20 cellular contexts compared by ENCODE assay signal in genomic region chr2:236754234-236754924, GRCh38.
A peak's percentile ranks its signal among the peaks of the same experiment; 100 is the strongest.
DNase-seq lines count a peak whose midpoint lies in the region; ATAC-seq and TF ChIP-seq lines count a peak whose summit lies in the region.
"Had no signal": no experiment of that assay in that cellular context is flagged by ENCODE, and none has a peak within 500 bp of the region (broad histone marks: within the 10 kb centered on the region; RNA-seq: fewer than 3 reads in every experiment).

No MANE protein-coding gene starts in this region.

- H3K4me3 Mint-ChIP-seq in nephron, result no peak overlapping the region
- H3K4me3 Mint-ChIP-seq in stimulated activated effector memory CD8-positive, alpha-beta T cell treated with anti-CD3 and anti-CD28 coated beads, Interleukin-12 subunit alpha, Interleukin-12 subunit beta, amount 100 ng/mL, for 72 hours, result no peak overlapping the region
- H3K4me3 Mint-ChIP-seq: activated CD4-positive, alpha-beta T cell treated with anti-CD3 and anti-CD28 coated beads for 36 hours had no signal

- ATAC-seq in stimulated activated effector memory CD8-positive, alpha-beta T cell treated with anti-CD3 and anti-CD28 coated beads, Interleukin-12 subunit alpha, Interleukin-12 subunit beta, amount 100 ng/mL, for 72 hours, result no peak
- ATAC-seq: activated CD4-positive, alpha-beta T cell treated with anti-CD3 and anti-CD28 coated beads for 36 hours had no signal

- H3K36me3 ChIP-seq in BLaER1, result no peaks in the 10 kb centered on the region
- no peaks in the 10 kb centered on the region for H3K36me3 ChIP-seq in A673 (ENCODE audit: insufficient read depth, low read length, poor library complexity, severe bottlenecking)
- H3K36me3 ChIP-seq: ascending aorta, vagina had no signal

- H3K4me2 ChIP-seq in BLaER1, result peak overlapping the region; percentile 92

- peak overlapping the region; percentile 62; the same call in 1 of the 2 replicates for H3K9ac ChIP-seq in BLaER1

- peaks cover 20% of the 10 kb centered on the region for H3K27me3 Mint-ChIP-seq in nephron (ENCODE audit: low read depth)

- peak overlapping the region; percentile 1 to 28 (median 15) for H3K27ac Mint-ChIP-seq in nephron
- H3K27ac Mint-ChIP-seq in stimulated activated effector memory CD8-positive, alpha-beta T cell treated with anti-CD3 and anti-CD28 coated beads, Interleukin-12 subunit alpha, Interleukin-12 subunit beta, amount 100 ng/mL, for 72 hours, result no peak overlapping the region
- H3K27ac Mint-ChIP-seq: activated CD4-positive, alpha-beta T cell treated with anti-CD3 and anti-CD28 coated beads for 36 hours had no signal

- no peaks in the 10 kb centered on the region for H3K9me3 ChIP-seq in BLaER1
- no peaks in the 10 kb centered on the region for H3K9me3 ChIP-seq in A673 (ENCODE audit: low read depth, low read length, poor library complexity, severe bottlenecking)
- H3K9me3 ChIP-seq: ascending aorta, vagina had no signal

- peaks cover 28% of the 10 kb centered on the region for H3K4me1 Mint-ChIP-seq in nephron
- no peaks in the 10 kb centered on the region for H3K4me1 Mint-ChIP-seq in stimulated activated effector memory CD8-positive, alpha-beta T cell treated with anti-CD3 and anti-CD28 coated beads, Interleukin-12 subunit alpha, Interleukin-12 subunit beta, amount 100 ng/mL, for 72 hours
- H3K4me1 Mint-ChIP-seq: activated CD4-positive, alpha-beta T cell treated with anti-CD3 and anti-CD28 coated beads for 36 hours had no signal

- CTCF ChIA-PET in A673 (lab: Charles Lee), result no interaction called here

- no peaks in the 10 kb centered on the region for H3K9me3 Mint-ChIP-seq in nephron
- H3K9me3 Mint-ChIP-seq in stimulated activated effector memory CD8-positive, alpha-beta T cell treated with anti-CD3 and anti-CD28 coated beads, Interleukin-12 subunit alpha, Interleukin-12 subunit beta, amount 100 ng/mL, for 72 hours, result no peaks in the 10 kb centered on the region

- H3K4me1 ChIP-seq in BLaER1 (peaks cover 69% of the 10 kb centered on the region), A673 (ENCODE audit: insufficient read depth, low read length, poor library complexity, severe bottlenecking) (no peaks in the 10 kb centered on the region)
- H3K4me1 ChIP-seq: ascending aorta had no signal

- TF ChIP-seq CTCF in nephron (IDR thresholded peaks at IDR 0.05; ENCODE audit: unreplicated experiment in 3 of 3) (no peak), A673 (conservative IDR thresholded peaks at IDR 0.05; ENCODE audit: low read depth, low read length) (no peak)

- BruUV-seq in A673 (replicated peaks; lab: Mats Ljungman, UMichigan), result no TSS peak

- peak; percentile 24 for DNase-seq in NAMALWA (ENCODE audit: low spot score)
- peak; percentile 77 for DNase-seq in NCI-H69 (lab: John Stamatoyannopoulos, UW)
- DNase-seq in A673 (ENCODE audit: low spot score), result no peak
- DNase-seq in activated gamma-delta T cell treated with Interleukin-2 at 50 U/mL for 16 hours, result no peak
- DNase-seq in stimulated activated effector memory CD8-positive, alpha-beta T cell treated with anti-CD3 and anti-CD28 coated beads, Interleukin-12 subunit alpha, Interleukin-12 subunit beta, amount 100 ng/mL, for 72 hours (ENCODE audit: low spot score in 2 of 2), result no peak
- DNase-seq in HPDE6-E6E7 (ENCODE audit: extremely low spot score), result no peak
- DNase-seq: activated CD4-positive, alpha-beta T cell treated with anti-CD3 and anti-CD28 coated beads for 36 hours; activated CD8-positive, alpha-beta memory T cell treated with anti-CD3 and anti-CD28 coated beads, Interleukin-2, amount 50 U/mL, for 4 hours; GF-D8; hypothalamus; kidney glomerular epithelial cell; midbrain; nucleus accumbens; stimulated activated CD4-positive, alpha-beta T cell treated with anti-CD3 and anti-CD28 coated beads, Interleukin-2, amount 100 ng/mL, for 24 hours had no signal

- POLR2A ChIA-PET in A673 (lab: Charles Lee; ENCODE audit: low non-redundant PET), result no interaction called here

- H3K4me3 ChIP-seq in BLaER1 (peak overlapping the region; percentile 45; the same call in 1 of the 2 replicates), A673 (ENCODE audit: low read depth, low read length, poor library complexity, severe bottlenecking) (no peak overlapping the region)
- H3K4me3 ChIP-seq: ascending aorta, PC-9, SK-N-MC, vagina had no signal

- H3K27ac ChIP-seq in BLaER1 (peak overlapping the region; percentile 85), A673 (ENCODE audit: low read depth, low read length, poor library complexity, severe bottlenecking) (no peak overlapping the region)
- H3K27ac ChIP-seq: ascending aorta, PC-9, SK-N-MC, vagina had no signal

- H3K27me3 ChIP-seq in BLaER1 (no peaks in the 10 kb centered on the region), A673 (replicated peaks; ENCODE audit: insufficient read depth, low read depth, low read length, poor library complexity) (no peaks in the 10 kb centered on the region)
- H3K27me3 ChIP-seq: ascending aorta, vagina had no signal

- no peaks in the 10 kb centered on the region for H3K36me3 Mint-ChIP-seq in nephron (ENCODE audit: low read depth)
- H3K36me3 Mint-ChIP-seq in stimulated activated effector memory CD8-positive, alpha-beta T cell treated with anti-CD3 and anti-CD28 coated beads, Interleukin-12 subunit alpha, Interleukin-12 subunit beta, amount 100 ng/mL, for 72 hours, result no peaks in the 10 kb centered on the region

- H4K20me1 ChIP-seq in BLaER1, result no peaks in the 10 kb centered on the region

- intact Hi-C loops in A673 (cut with micrococcal nuclease; ENCODE audit: unreplicated experiment), result no loop called here

Comparison
In these comparisons a context has a peak if more than half of its experiments do, and no peak if none do; other contexts are left out.
1. DNase-seq: peak in NAMALWA (single experiment) and NCI-H69 (single experiment); none in A673 (single experiment), activated gamma-delta T cell treated with Interleukin-2 at 50 U/mL for 16 hours (single experiment), stimulated activated effector memory CD8-positive, alpha-beta T cell treated with anti-CD3 and anti-CD28 coated beads, Interleukin-12 subunit alpha, Interleukin-12 subunit beta, amount 100 ng/mL, for 72 hours (0 of 2) and HPDE6-E6E7 (single experiment).